Comparison of ENCODE assay signal across 15 cellular contexts in genomic region chr10:103683851-103684250, GRCh38.
"Had no signal": no experiment of that assay in that cellular context is flagged by ENCODE, and none has a peak within 500 bp of the region (broad histone marks: within the 10 kb centered on the region; RNA-seq: fewer than 3 reads in every experiment).

No MANE protein-coding gene starts in this region.

- H3K9me3 ChIP-seq: adrenal gland, uterus had no signal

- H3K27ac ChIP-seq: adrenal gland, coronary artery, neural progenitor cell, parathyroid adenoma, uterus, VCaP had no signal

- H3K27ac Mint-ChIP-seq: activated naive CD4-positive, alpha-beta T cell treated with anti-CD3 and anti-CD28 coated beads for 36 hours; neural progenitor cell had no signal

- H3K4me2 ChIP-seq: neural progenitor cell had no signal

- H3K9me3 Mint-ChIP-seq: activated naive CD4-positive, alpha-beta T cell treated with anti-CD3 and anti-CD28 coated beads for 36 hours; neural progenitor cell had no signal

- H2AFZ ChIP-seq: neural progenitor cell, parathyroid adenoma had no signal

- H3K4me1 ChIP-seq: parathyroid adenoma, uterus had no signal

- H3K4me3 ChIP-seq: adrenal gland, coronary artery, neural progenitor cell, uterus had no signal

- ATAC-seq: left ventricle myocardium superior had no signal

- H3K36me3 ChIP-seq: adrenal gland, neural progenitor cell, uterus had no signal

- H3K4me3 Mint-ChIP-seq: activated naive CD4-positive, alpha-beta T cell treated with anti-CD3 and anti-CD28 coated beads for 36 hours; neural progenitor cell had no signal

- H3K27me3 ChIP-seq: adrenal gland, neural progenitor cell, uterus had no signal

- H3K36me3 Mint-ChIP-seq: neural progenitor cell had no signal

- H3K79me2 ChIP-seq: parathyroid adenoma had no signal

- H3K9ac ChIP-seq: neural progenitor cell, parathyroid adenoma had no signal

- DNase-seq: activated CD4-positive, alpha-beta T cell treated with anti-CD3 and anti-CD28 coated beads for 48 hours; activated CD8-positive, alpha-beta memory T cell treated with anti-CD3 and anti-CD28 coated beads for 24 hours; activated naive CD4-positive, alpha-beta T cell treated with anti-CD3 and anti-CD28 coated beads for 36 hours; adrenal gland; caudate nucleus; effector CD8-positive, alpha-beta T cell; left ventricle myocardium superior; retina; stimulated activated CD4-positive, alpha-beta T cell treated with anti-CD3 and anti-CD28 coated beads, Interleukin-4, amount 100 ng/mL, for 4 hours; T1000; uterus had no signal
